In genomic region chr2:237636578-237636977, GRCh38 we compare ENCODE assay signal across 23 cellular contexts. TPM values are rescaled to one million over a fixed set of nuclear protein-coding genes. Genes with fewer than 3 reads are reported as not detected.
"Had no signal": no experiment of that assay in that cellular context is flagged by ENCODE, and none has a peak within 500 bp of the region (broad histone marks: within the 10 kb centered on the region; RNA-seq: fewer than 3 reads in every experiment).

No MANE protein-coding gene starts in this region.

- H3K36me3 ChIP-seq: esophagus squamous epithelium, gastroesophageal sphincter, neural progenitor cell, uterus had no signal

- H3K27me3 Mint-ChIP-seq: brain, progenitor cell of endocrine pancreas had no signal

- DNase-seq: activated CD4-positive, alpha-beta memory T cell treated with anti-CD3 and anti-CD28 coated beads, Interleukin-2, amount 10 ng/mL, durations not matched to agents 7 days and 5 days; activated CD4-positive, alpha-beta T cell treated with anti-CD3 and anti-CD28 coated beads, Interleukin-2, amount 10 ng/mL, durations not matched to agents 24 days and 14 days; activated CD4-positive, CD25-positive, alpha-beta regulatory T cell; activated CD8-positive, alpha-beta memory T cell treated with anti-CD3 and anti-CD28 coated beads, Interleukin-2, amount 50 U/mL, for 4 hours; activated naive CD4-positive, alpha-beta T cell treated with Interleukin-2 at 50 U/mL for 16 hours; activated T-cell treated with anti-CD3 and anti-CD28 coated beads, Interleukin-2, amount 50 U/mL, for 4 hours; anterior cingulate cortex; effector memory CD4-positive, alpha-beta T cell; esophagus squamous epithelium; hypothalamus; left ventricle myocardium superior; stimulated activated CD4-positive, alpha-beta T cell treated with anti-CD3 and anti-CD28 coated beads, Interleukin-4, amount 100 ng/mL, for 24 hours; stimulated activated naive CD8-positive, alpha-beta T cell treated with anti-CD3 and anti-CD28 coated beads, Interleukin-15, amount 100 ng/mL, for 72 hours; SW 1271; T-helper 17 cell; tibial artery had no signal

- H3K27ac ChIP-seq: esophagus squamous epithelium, gastroesophageal sphincter, neural progenitor cell, SK-N-MC, tibial artery, uterus had no signal

- H3K4me3 Mint-ChIP-seq: activated CD4-positive, alpha-beta memory T cell treated with anti-CD3 and anti-CD28 coated beads, Interleukin-2, amount 10 ng/mL, durations not matched to agents 7 days and 5 days; activated CD4-positive, alpha-beta T cell treated with anti-CD3 and anti-CD28 coated beads, Interleukin-2, amount 10 ng/mL, durations not matched to agents 24 days and 14 days; activated T-cell treated with anti-CD3 and anti-CD28 coated beads, Interleukin-2, amount 50 U/mL, for 4 hours; brain; memory B cell; neural progenitor cell; stimulated activated naive CD8-positive, alpha-beta T cell treated with anti-CD3 and anti-CD28 coated beads, Interleukin-15, amount 100 ng/mL, for 72 hours; T-helper 17 cell had no signal

- H3K9me3 ChIP-seq: gastroesophageal sphincter, tibial artery, uterus had no signal

- H3K4me3 ChIP-seq: esophagus squamous epithelium, gastroesophageal sphincter, neural progenitor cell, SK-N-MC, tibial artery, uterus had no signal

- H3K4me1 Mint-ChIP-seq: activated CD4-positive, alpha-beta T cell treated with anti-CD3 and anti-CD28 coated beads, Interleukin-2, amount 10 ng/mL, durations not matched to agents 24 days and 14 days; memory B cell; neural progenitor cell had no signal

- ATAC-seq: activated T-cell treated with anti-CD3 and anti-CD28 coated beads, Interleukin-2, amount 50 U/mL, for 4 hours; gastroesophageal sphincter; left ventricle myocardium superior; stimulated activated naive CD8-positive, alpha-beta T cell treated with anti-CD3 and anti-CD28 coated beads, Interleukin-15, amount 100 ng/mL, for 72 hours; T-helper 17 cell had no signal

- H3K9ac ChIP-seq: neural progenitor cell had no signal

- H3K27ac Mint-ChIP-seq: activated CD4-positive, alpha-beta memory T cell treated with anti-CD3 and anti-CD28 coated beads, Interleukin-2, amount 10 ng/mL, durations not matched to agents 7 days and 5 days; activated CD4-positive, alpha-beta T cell treated with anti-CD3 and anti-CD28 coated beads, Interleukin-2, amount 10 ng/mL, durations not matched to agents 24 days and 14 days; brain; memory B cell; neural progenitor cell; progenitor cell of endocrine pancreas; stimulated activated naive CD8-positive, alpha-beta T cell treated with anti-CD3 and anti-CD28 coated beads, Interleukin-15, amount 100 ng/mL, for 72 hours; T-helper 17 cell had no signal

- H3K27me3 ChIP-seq: esophagus squamous epithelium, gastroesophageal sphincter, neural progenitor cell, tibial artery, uterus had no signal

- H3K4me2 ChIP-seq: neural progenitor cell had no signal

- H3K4me1 ChIP-seq: neural progenitor cell, uterus had no signal

RNA-seq across cellular contexts. Expression of gene RAB17, which starts 46.0 kb away (rescaled TPM):
- total RNA-seq: activated CD4-positive, alpha-beta memory T cell treated with anti-CD3 and anti-CD28 coated beads, Interleukin-2, amount 10 ng/mL, durations not matched to agents 7 days and 5 days; T-helper 17 cell had no signal
